10 cellular contexts compared by ENCODE assay signal in the genomic region with DNA sequence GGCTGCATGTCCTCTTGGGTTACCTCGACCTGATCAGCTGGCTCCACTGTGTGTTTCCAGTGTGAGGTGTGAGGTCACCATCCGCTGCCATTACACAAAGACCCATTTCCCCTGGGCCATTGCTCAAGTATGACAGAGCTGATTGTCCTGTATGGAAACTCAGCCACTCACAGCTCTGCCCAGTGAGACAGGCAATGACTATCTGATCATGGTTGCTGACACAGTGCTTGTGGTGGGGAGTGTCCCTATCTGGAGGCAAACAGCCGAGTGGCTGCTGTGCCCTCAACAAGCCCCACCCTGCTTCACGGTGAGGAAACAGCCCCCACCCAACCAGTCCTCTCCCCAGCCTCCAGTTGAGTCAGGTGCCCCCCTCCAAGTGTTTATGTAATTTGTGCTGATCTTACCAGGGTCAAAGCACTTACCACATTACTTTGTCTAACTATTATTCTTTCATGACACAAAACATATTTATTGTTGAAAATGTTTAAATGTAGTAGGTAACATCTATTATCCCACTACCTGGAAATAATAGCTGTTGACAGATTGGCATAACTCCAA. TPM values are rescaled to one million over a fixed set of nuclear protein-coding genes. Genes with fewer than 3 reads are reported as not detected.
DNase-seq lines count a peak whose midpoint lies in the region; ATAC-seq, FAIRE-seq and TF ChIP-seq lines count a peak whose summit lies in the region.
"Had no signal": no experiment of that assay in that cellular context is flagged by ENCODE, and none has a peak within 500 bp of the region (broad histone marks: within the 10 kb centered on the region; RNA-seq: fewer than 3 reads in every experiment).

No MANE protein-coding gene starts in this region.

- in situ Hi-C loops in GM13976 (cut with MboI; ENCODE audit: low sequenced_read_pairs, unreplicated experiment) = no loop called here

- no peaks in the 10 kb centered on the region for H3K9me3 Mint-ChIP-seq in activated naive CD4-positive, alpha-beta T cell treated with anti-CD3 and anti-CD28 coated beads, Interleukin-2, amount 50 U/mL, for 72 hours
- no peaks in the 10 kb centered on the region for H3K9me3 Mint-ChIP-seq in naive B cell
- no peaks in the 10 kb centered on the region for H3K9me3 Mint-ChIP-seq in endothelial cell (ENCODE audit: unreplicated experiment)
- H3K9me3 Mint-ChIP-seq: neural crest cell had no signal

- no peak overlapping the region for H3K4me3 ChIP-seq in BLaER1 treated with 17β-estradiol and CSF1 and Interleukin-3, amounts not matched to agents 10 nM and 100 nM
- no peak overlapping the region for H3K4me3 ChIP-seq in kidney (ENCODE audit: low read length in 2 of 2)

- H3K27me3 ChIP-seq in BLaER1 treated with 17β-estradiol and CSF1 and Interleukin-3, amounts not matched to agents 10 nM and 100 nM = no peaks in the 10 kb centered on the region

- peak overlapping the region in 1 of 11 experiments; percentile 6; a peak in 1 of 22 replicates for H3K9ac ChIP-seq in BLaER1 treated with 17β-estradiol and CSF1 and Interleukin-3, amounts not matched to agents 10 nM and 100 nM
- H3K9ac ChIP-seq in kidney (ENCODE audit: low read length in 2 of 2) = no peak overlapping the region

- peaks cover 0 to 19% (median 5%) of the 10 kb centered on the region in 11 experiments; a peak in 9 of 22 replicates for H3K36me3 ChIP-seq in BLaER1 treated with 17β-estradiol and CSF1 and Interleukin-3, amounts not matched to agents 10 nM and 100 nM
- no peaks in the 10 kb centered on the region for H3K36me3 ChIP-seq in kidney (ENCODE audit: control insufficient read depth in 1 of 2, insufficient read depth in 2 of 2, low read length in 2 of 2)

- H3K4me3 Mint-ChIP-seq in naive B cell (peak overlapping the region; percentile 34 to 99 (median 80)), endothelial cell (ENCODE audit: unreplicated experiment) (no peak overlapping the region)
- H3K4me3 Mint-ChIP-seq: neural crest cell had no signal

- peaks cover 0 to 9% (median 0%) of the 10 kb centered on the region in 11 experiments; a peak in 2 of 22 replicates for H4K20me1 ChIP-seq in BLaER1 treated with 17β-estradiol and CSF1 and Interleukin-3, amounts not matched to agents 10 nM and 100 nM

- peak; percentile 20 for DNase-seq in SKM-1 (lab: John Stamatoyannopoulos, UW; ENCODE audit: unreplicated experiment)
- peak in 1 of 2 donors; percentile 68 for DNase-seq in activated naive CD4-positive, alpha-beta T cell treated with anti-CD3 and anti-CD28 coated beads, Interleukin-2, amount 50 U/mL, for 72 hours (ENCODE audit: low spot score in 2 of 2)
- DNase-seq in naive B cell = peak; percentile 57
- no peak for DNase-seq in kidney
- no peak for DNase-seq in endothelial cell (ENCODE audit: low spot score)
- DNase-seq in Kasumi-1 (lab: John Stamatoyannopoulos, UW) = no peak
- DNase-seq in GM13976 (ENCODE audit: low spot score) = no peak

- no peak for FAIRE-seq in kidney (lab: Jason Lieb, UNC)
- FAIRE-seq: TTC549 had no signal

- peak overlapping the region in 10 of 11 experiments; percentile 14 to 88 (median 84); a peak in 17 of 22 replicates for H3K27ac ChIP-seq in BLaER1 treated with 17β-estradiol and CSF1 and Interleukin-3, amounts not matched to agents 10 nM and 100 nM
- H3K27ac ChIP-seq in kidney (ENCODE audit: low read depth in 2 of 2, low read length in 2 of 2) = no peak overlapping the region

- no peaks in the 10 kb centered on the region for H3K9me3 ChIP-seq in BLaER1 treated with 17β-estradiol and CSF1 and Interleukin-3, amounts not matched to agents 10 nM and 100 nM (replicated peaks in 1 of 11)
- no peaks in the 10 kb centered on the region for H3K9me3 ChIP-seq in kidney (ENCODE audit: control insufficient read depth in 1 of 2, low read length in 2 of 2)

- intact Hi-C loops in kidney (cut with DNase I) = no loop called here

- H3K36me3 Mint-ChIP-seq in activated naive CD4-positive, alpha-beta T cell treated with anti-CD3 and anti-CD28 coated beads, Interleukin-2, amount 50 U/mL, for 72 hours = peaks cover 0 to 19% of the 10 kb centered on the region in 2 donors
- H3K36me3 Mint-ChIP-seq in naive B cell (peaks cover 0 to 5% of the 10 kb centered on the region in 2 donors), endothelial cell (ENCODE audit: low read depth, unreplicated experiment) (peaks cover 5% of the 10 kb centered on the region)

- no peak for TF ChIP-seq CTCF in kidney (IDR thresholded peaks at IDR 0.05; ENCODE audit: borderline replicate concordance, extremely low read depth, insufficient read depth)
- TF ChIP-seq CTCF in endothelial cell (IDR thresholded peaks at IDR 0.05; ENCODE audit: unreplicated experiment) = no peak
- TF ChIP-seq CTCF in GM13976 (IDR thresholded peaks at IDR 0.05; ENCODE audit: borderline replicate concordance, control extremely low read depth, extremely low read depth, insufficient read depth, missing control alignments) = no peak

- peaks cover 89 to 100% (median 99%) of the 10 kb centered on the region in 10 experiments for H3K4me1 ChIP-seq in BLaER1 treated with 17β-estradiol and CSF1 and Interleukin-3, amounts not matched to agents 10 nM and 100 nM
- peaks cover 3 to 7% of the 10 kb centered on the region in 2 donors for H3K4me1 ChIP-seq in kidney (ENCODE audit: control insufficient read depth in 1 of 2, insufficient read depth in 1 of 2, low read depth in 1 of 2, low read length in 2 of 2)

- ATAC-seq in activated naive CD4-positive, alpha-beta T cell treated with anti-CD3 and anti-CD28 coated beads, Interleukin-2, amount 50 U/mL, for 72 hours = peak; percentile 18 to 69
- ATAC-seq in naive B cell (ENCODE audit: low read depth in 2 of 2) = peak; percentile 48 to 54

- peak overlapping the region; percentile 52 to 98 (median 94) for H3K4me2 ChIP-seq in BLaER1 treated with 17β-estradiol and CSF1 and Interleukin-3, amounts not matched to agents 10 nM and 100 nM

- H3K27me3 Mint-ChIP-seq in naive B cell (no peaks in the 10 kb centered on the region), endothelial cell (ENCODE audit: unreplicated experiment) (peaks cover 5% of the 10 kb centered on the region)

- peaks cover 85 to 100% (median 87%) of the 10 kb centered on the region in 3 donors for H3K4me1 Mint-ChIP-seq in naive B cell
- peaks cover 31% of the 10 kb centered on the region for H3K4me1 Mint-ChIP-seq in endothelial cell (ENCODE audit: unreplicated experiment)
- H3K4me1 Mint-ChIP-seq: neural crest cell had no signal

- peak overlapping the region; percentile 26 to 95 for H3K27ac Mint-ChIP-seq in activated naive CD4-positive, alpha-beta T cell treated with anti-CD3 and anti-CD28 coated beads, Interleukin-2, amount 50 U/mL, for 72 hours
- H3K27ac Mint-ChIP-seq in naive B cell (peak overlapping the region; percentile 57 to 100 (median 99)), endothelial cell (ENCODE audit: unreplicated experiment) (no peak overlapping the region)

RNA-seq across cellular contexts. Expression of a gene that starts 11.7 kb away (rescaled TPM):
- total RNA-seq in activated naive CD4-positive, alpha-beta T cell treated with anti-CD3 and anti-CD28 coated beads, Interleukin-2, amount 50 U/mL, for 72 hours = 10 to 100 TPM; 33.6 to 58.9 TPM
- 10 to 100 TPM; 23.5 to 76.5 (median 53.0) TPM for polyA plus RNA-seq in naive B cell (ENCODE audit: low read depth in 6 of 6)
- total RNA-seq in kidney = 43.3 TPM
- polyA plus RNA-seq in kidney (ENCODE audit: insufficient read depth, low read depth, low replicate concordance) = 20.3 TPM
- 6.6 TPM for total RNA-seq in endothelial cell (ENCODE audit: unreplicated experiment)

Comparison
In these comparisons a context has a peak if more than half of its experiments do, and no peak if none do; other contexts are left out.
1. H3K27ac ChIP-seq: peak in BLaER1 treated with 17β-estradiol and CSF1 and Interleukin-3, amounts not matched to agents 10 nM and 100 nM (10 of 11); none in kidney (0 of 2).
2. DNase-seq: peak in SKM-1 (single experiment) and naive B cell (single experiment); none in kidney (single experiment), endothelial cell (single experiment), Kasumi-1 (0 of 2) and GM13976 (single experiment).